In genomic region chr11:68763926-68764657, GRCh38 we compare ENCODE assay signal across 1 cellular context.
TF ChIP-seq lines count a peak whose summit lies in the region.

No MANE protein-coding gene starts in this region.

TF ChIP-seq in SK-N-SH treated with all-trans-retinoic acid at 6 μM for 48 hours, 23 proteins besides CTCF, POLR2A, EP300 and RAD21 (continued from another document):
- TF ChIP-seq ZFP30 (CRISPR knock-in tag; IDR thresholded peaks at IDR 0.05): no peak
- no peak for TF ChIP-seq PATZ1 (CRISPR knock-in tag; IDR thresholded peaks at IDR 0.05; ENCODE audit: borderline replicate concordance)
- no peak for TF ChIP-seq ZC3H10 (CRISPR knock-in tag; IDR thresholded peaks at IDR 0.05)
- no peak for TF ChIP-seq ZNF70 (CRISPR knock-in tag; IDR thresholded peaks at IDR 0.05)
- TF ChIP-seq ZNF565 (CRISPR knock-in tag; conservative IDR thresholded peaks at IDR 0.05; ENCODE audit: low read depth): no peak
- no peak for TF ChIP-seq OSR1 (CRISPR knock-in tag; IDR thresholded peaks at IDR 0.05)
- TF ChIP-seq ARNTL (CRISPR knock-in tag; IDR thresholded peaks at IDR 0.05; ENCODE audit: borderline replicate concordance, low read depth): no peak
- no peak for TF ChIP-seq TCF4 (CRISPR knock-in tag; IDR thresholded peaks at IDR 0.05; ENCODE audit: borderline replicate concordance)
- TF ChIP-seq RARB (CRISPR knock-in tag; IDR thresholded peaks at IDR 0.05): no peak
- no peak for TF ChIP-seq ESRRG (CRISPR knock-in tag; IDR thresholded peaks at IDR 0.05)
